In genomic region chr19:8221161-8221560, GRCh38 we compare ENCODE assay signal across 17 cellular contexts. TPM values are rescaled to one million over a fixed set of nuclear protein-coding genes. Genes with fewer than 3 reads are reported as not detected.
DNase-seq lines count a peak whose midpoint lies in the region; ATAC-seq, FAIRE-seq and TF ChIP-seq lines count a peak whose summit lies in the region.
"Had no signal": no experiment of that assay in that cellular context is flagged by ENCODE, and none has a peak within 500 bp of the region (broad histone marks: within the 10 kb centered on the region; RNA-seq: fewer than 3 reads in every experiment).

No MANE protein-coding gene starts in this region.

- ATAC-seq in right lobe of liver (peak; percentile 21 to 78 (median 62)), HepG2 (no peak), upper lobe of right lung (peak; percentile 79), foreskin keratinocyte (no peak), GM19351 (IDR thresholded peaks at IDR 0.05; ENCODE audit: unreplicated experiment) (no peak)
- ATAC-seq: stimulated activated effector memory CD8-positive, alpha-beta T cell treated with anti-CD3 and anti-CD28 coated beads, Interleukin-12 subunit alpha, Interleukin-12 subunit beta, amount 100 ng/mL, for 72 hours had no signal

- H3K4me1 ChIP-seq in right lobe of liver: peaks cover 0 to 16% (median 7%) of the 10 kb centered on the region in 4 donors
- peaks cover 15% of the 10 kb centered on the region for H3K4me1 ChIP-seq in HepG2 (ENCODE audit: insufficient read depth, low read length)
- no peaks in the 10 kb centered on the region for H3K4me1 ChIP-seq in breast epithelium
- no peaks in the 10 kb centered on the region for H3K4me1 ChIP-seq in upper lobe of right lung
- H3K4me1 ChIP-seq in foreskin keratinocyte: no peaks in the 10 kb centered on the region

- TF ChIP-seq POLR2A in right lobe of liver (IDR thresholded peaks at IDR 0.05) (no peak), HepG2 (IDR thresholded peaks at IDR 0.05; ENCODE audit: insufficient read depth in 1 of 2, low read depth in 2 of 2, low read length in 2 of 2) (no peak), breast epithelium (IDR thresholded peaks at IDR 0.05) (no peak)

- POLR2A ChIA-PET in HepG2 (lab: Yijun Ruan, JAX): interaction anchor here (0.6 kb wide), 1 partner anchor 23 kb away, joined by 3 read pairs; no protein-coding TSS in a partner anchor

- 47% methylated on average over 6 of the region's 6 CpGs for WGBS in right lobe of liver (ENCODE audit: insufficient coverage, low coverage, low lambda C conversion rate, missing lambda C conversion rate)
- 97% methylated on average over 6 of the region's 6 CpGs for WGBS in HepG2 (ENCODE audit: low lambda C conversion rate)

- no peak for TF ChIP-seq RAD21 in HepG2 (CRISPR knock-in tag; IDR thresholded peaks at IDR 0.05)

- peaks cover 64% of the 10 kb centered on the region for H3K79me2 ChIP-seq in HepG2 (ENCODE audit: insufficient read depth, low read length)

- no peak overlapping the region for H3K9ac ChIP-seq in HepG2 (ENCODE audit: insufficient read depth, low read depth, low read length)

- H3K4me3 ChIP-seq in right lobe of liver (no peak overlapping the region), HepG2 (replicated peaks in 1 of 3; ENCODE audit: insufficient read depth in 1 of 3, low read depth in 2 of 3, low read length in 3 of 3) (no peak overlapping the region), breast epithelium (no peak overlapping the region), upper lobe of right lung (no peak overlapping the region)
- H3K4me3 ChIP-seq: HAP-1 had no signal

- H3K27me3 ChIP-seq in right lobe of liver (no peaks in the 10 kb centered on the region), HepG2 (ENCODE audit: control insufficient read depth in 1 of 2, insufficient read depth in 2 of 2, low read length in 2 of 2) (no peaks in the 10 kb centered on the region), breast epithelium (no peaks in the 10 kb centered on the region), upper lobe of right lung (no peaks in the 10 kb centered on the region), foreskin keratinocyte (no peaks in the 10 kb centered on the region)

- BruUV-seq in HepG2 (replicated peaks; lab: Mats Ljungman, UMichigan): no TSS peak

- H3K9me3 ChIP-seq in right lobe of liver (no peaks in the 10 kb centered on the region), HepG2 (ENCODE audit: low read length) (no peaks in the 10 kb centered on the region), breast epithelium (no peaks in the 10 kb centered on the region), upper lobe of right lung (no peaks in the 10 kb centered on the region)
- H3K9me3 ChIP-seq: HAP-1 had no signal

- TF ChIP-seq EP300 in HepG2 (IDR thresholded peaks at IDR 0.05; ENCODE audit: low read depth in 2 of 2, low read length in 2 of 2) (no peak), HepG2 (CRISPR knock-in tag; IDR thresholded peaks at IDR 0.05; ENCODE audit: borderline replicate concordance) (no peak)

- TF ChIP-seq CTCF in right lobe of liver (IDR thresholded peaks at IDR 0.05) (no peak), HepG2 (CRISPR knock-in tag; IDR thresholded peaks at IDR 0.05) (no peak), breast epithelium (IDR thresholded peaks at IDR 0.05) (no peak), upper lobe of right lung (IDR thresholded peaks at IDR 0.05) (no peak), foreskin keratinocyte (conservative IDR thresholded peaks at IDR 0.05) (no peak)

- no peak overlapping the region for H3K4me2 ChIP-seq in HepG2 (ENCODE audit: low read depth, low read length)

- peak in 2 of 3 donors; percentile 67 to 75 for DNase-seq in right lobe of liver
- DNase-seq in HepG2 (ENCODE audit: low spot score): no peak
- DNase-seq in breast epithelium (ENCODE audit: low spot score in 2 of 2): peak; percentile 90 to 96
- DNase-seq in medulla oblongata (ENCODE audit: extremely low spot score): peak; percentile 92
- peak; percentile 73 for DNase-seq in upper lobe of right lung
- no peak for DNase-seq in stimulated activated CD4-positive, alpha-beta T cell treated with anti-CD3 and anti-CD28 coated beads, Interleukin-12 subunit alpha, Interleukin-12 subunit beta, amount 100 ng/mL, for 4 hours
- no peak for DNase-seq in foreskin keratinocyte
- DNase-seq: ACHN; activated naive CD4-positive, alpha-beta T cell treated with anti-CD3 and anti-CD28 coated beads, Interleukin-2, amount 50 U/mL, for 16 hours; activated T-cell treated with anti-CD3 and anti-CD28 coated beads for 4 hours; SIG-M5 had no signal

- in situ Hi-C loops in HepG2 (cut with HindIII; ENCODE audit: extremely low pct_ligation_motif_present, low pct_unique_long_range_greater_than_20kb): no loop called here

- CTCF ChIA-PET in HepG2 (lab: Yijun Ruan, JAX; ENCODE audit: low intra/inter-chr PET ratio, low total read pairs): no interaction called here

- H4K20me1 ChIP-seq in HepG2 (ENCODE audit: insufficient read depth, low read length): peaks cover 20% of the 10 kb centered on the region; the same call in 1 of the 2 replicates

- H3K27ac ChIP-seq in right lobe of liver: no peak overlapping the region
- H3K27ac ChIP-seq in HepG2 (ENCODE audit: extremely low read length, insufficient read depth, low read length): no peak overlapping the region
- peak overlapping the region in 1 of 2 donors; percentile 68 for H3K27ac ChIP-seq in breast epithelium
- H3K27ac ChIP-seq in upper lobe of right lung: no peak overlapping the region
- no peak overlapping the region for H3K27ac ChIP-seq in foreskin keratinocyte

- H3K36me3 ChIP-seq in right lobe of liver: no peaks in the 10 kb centered on the region
- peaks cover 4 to 32% of the 10 kb centered on the region in 2 experiments; a peak in 4 of 5 replicates for H3K36me3 ChIP-seq in HepG2 (replicated peaks in 1 of 2; ENCODE audit: control insufficient read depth in 1 of 2, insufficient read depth in 2 of 2, low read length in 2 of 2)
- no peaks in the 10 kb centered on the region for H3K36me3 ChIP-seq in breast epithelium
- H3K36me3 ChIP-seq in upper lobe of right lung: no peaks in the 10 kb centered on the region
- H3K36me3 ChIP-seq: HAP-1 had no signal

- intact Hi-C loops in right lobe of liver (cut with DNase I): no loop called here
- intact Hi-C loops in HepG2 (cut with micrococcal nuclease; ENCODE audit: unreplicated experiment): no loop called here
- intact Hi-C loops in breast epithelium (cut with DNase I; ENCODE audit: low total_unique reads): no loop called here
- intact Hi-C loops in upper lobe of right lung (cut with DNase I): no loop called here

- no peak for FAIRE-seq in HepG2 (lab: Jason Lieb, UNC)
- FAIRE-seq: G401.6, GM12892, urothelium cell line had no signal

- no peak overlapping the region for H2AFZ ChIP-seq in HepG2 (ENCODE audit: low read length)

TF ChIP-seq in HepG2, 621 proteins besides CTCF, POLR2A, EP300 and RAD21 (continues in another document):
- TF ChIP-seq FOXM1 (CRISPR knock-in tag; IDR thresholded peaks at IDR 0.05): no peak
- no peak for TF ChIP-seq ZNF577 (CRISPR knock-in tag; IDR thresholded peaks at IDR 0.05; ENCODE audit: borderline replicate concordance, low read depth)
- no peak for TF ChIP-seq BATF2 (CRISPR knock-in tag; IDR thresholded peaks at IDR 0.05)
- no peak for TF ChIP-seq ZNF234 (CRISPR knock-in tag; conservative IDR thresholded peaks at IDR 0.05)
- TF ChIP-seq ZSCAN21 (CRISPR knock-in tag; IDR thresholded peaks at IDR 0.05; ENCODE audit: borderline replicate concordance): no peak
- TF ChIP-seq WIZ (CRISPR knock-in tag; IDR thresholded peaks at IDR 0.05): no peak
- TF ChIP-seq TEAD2 (CRISPR knock-in tag; IDR thresholded peaks at IDR 0.05): no peak
- TF ChIP-seq SP4 (CRISPR knock-in tag; IDR thresholded peaks at IDR 0.05): no peak

RNA-seq across cellular contexts. Expression of gene CERS4, which starts 12.0 kb away (rescaled TPM):
- 10 to 100 TPM; 38.6 to 75.4 (median 58.3) TPM for total RNA-seq in right lobe of liver
- 47.4 and 83.5 TPM in 2 replicates for total RNA-seq in HepG2 (2016; rRNA removed; fragmentation: Illumina TruSeq; extraction: Trizol)
- 54.7 and 67.0 TPM in 2 replicates for total RNA-seq in HepG2 (2016; cell fraction: cytosol; rRNA removed; fragmentation: Illumina TruSeq; extraction: Trizol; ENCODE audit: low read depth)
- total RNA-seq in HepG2 (2016; cell fraction: insoluble cytoplasmic fraction; rRNA removed; fragmentation: Illumina TruSeq; extraction: Trizol): 42.9 and 82.5 TPM in 2 replicates
- 68.0 and 79.4 TPM in 2 replicates for total RNA-seq in HepG2 (2016; cell fraction: membrane; rRNA removed; fragmentation: Illumina TruSeq; extraction: Trizol)
- 76.2 and 78.4 TPM in 2 replicates for total RNA-seq in HepG2 (2016; cell fraction: nucleus; rRNA removed; fragmentation: Illumina TruSeq; extraction: Trizol)
- polyA plus RNA-seq in HepG2 (2011; rRNA removed): 74.7 and 97.6 TPM in 2 replicates
- polyA plus RNA-seq in HepG2 (2011; cell fraction: cytosol; rRNA removed): 78.3 and 82.4 TPM in 2 replicates
- 83.2 and 92.3 TPM in 2 replicates for polyA plus RNA-seq in HepG2 (2011; cell fraction: nucleus; rRNA removed)
- polyA plus RNA-seq in HepG2 (2012): 34.1 and 40.8 TPM in 2 replicates
- polyA plus RNA-seq in HepG2 (2016; cell fraction: cytosol; fragmentation: Illumina TruSeq; extraction: Trizol; ENCODE audit: low read depth): 47.5 and 59.8 TPM in 2 replicates
- 44.2 and 45.5 TPM in 2 replicates for polyA plus RNA-seq in HepG2 (2016; cell fraction: insoluble cytoplasmic fraction; fragmentation: Illumina TruSeq; extraction: Trizol; ENCODE audit: low read depth)
- 53.9 and 57.1 TPM in 2 replicates for polyA plus RNA-seq in HepG2 (2016; cell fraction: membrane; fragmentation: Illumina TruSeq; extraction: Trizol; ENCODE audit: low read depth)
- 122 and 128 TPM in 2 replicates for polyA plus RNA-seq in HepG2 (2016; cell fraction: nucleus; fragmentation: Illumina TruSeq; extraction: Trizol; ENCODE audit: insufficient read depth, low read depth)
- 0.19 and 131 TPM in 2 replicates for polyA minus RNA-seq in HepG2 (2011; rRNA and poly(A)+ RNA removed; ENCODE audit: low replicate concordance)
- 24.3 and 31.5 TPM in 2 replicates for polyA minus RNA-seq in HepG2 (2011; cell fraction: cytosol; rRNA and poly(A)+ RNA removed)
- 20.2 and 23.6 TPM in 2 replicates for polyA minus RNA-seq in HepG2 (2011; cell fraction: nucleus; rRNA and poly(A)+ RNA removed)
- 100 to 1,000 TPM in 1 of 3 donors, 10 to 100 TPM in 2; 26.4 to 141 (median 64.1) TPM for total RNA-seq in breast epithelium
- 65.4 TPM for total RNA-seq in upper lobe of right lung
- total RNA-seq in foreskin keratinocyte: 5.2 and 9.9 TPM in 2 replicates
- 5.5 and 9.8 TPM in 2 replicates for polyA plus RNA-seq in foreskin keratinocyte

Comparison
In these comparisons a context has a peak if more than half of its experiments do, and no peak if none do; other contexts are left out.
1. ATAC-seq: peak in right lobe of liver (4 of 4) and upper lobe of right lung (single experiment); none in HepG2 (single experiment), foreskin keratinocyte (single experiment) and GM19351 (single experiment).
2. DNase-seq: peak in right lobe of liver (2 of 3), breast epithelium (2 of 2), medulla oblongata (single experiment) and upper lobe of right lung (single experiment); none in HepG2 (single experiment), stimulated activated CD4-positive, alpha-beta T cell treated with anti-CD3 and anti-CD28 coated beads, Interleukin-12 subunit alpha, Interleukin-12 subunit beta, amount 100 ng/mL, for 4 hours (single experiment) and foreskin keratinocyte (0 of 2).